In genomic region chr4:153519677-153520076, GRCh38 we compare ENCODE assay signal across 12 cellular contexts. TPM values are rescaled to one million over a fixed set of nuclear protein-coding genes. Genes with fewer than 3 reads are reported as not detected.
DNase-seq lines count a peak whose midpoint lies in the region; ATAC-seq, FAIRE-seq and TF ChIP-seq lines count a peak whose summit lies in the region.
"Had no signal": no experiment of that assay in that cellular context is flagged by ENCODE, and none has a peak within 500 bp of the region (broad histone marks: within the 10 kb centered on the region; RNA-seq: fewer than 3 reads in every experiment).

No MANE protein-coding gene starts in this region.

- no peak for TF ChIP-seq CTCF in right lobe of liver (IDR thresholded peaks at IDR 0.05)

- H3K4me1 Mint-ChIP-seq in activated CD4-positive, alpha-beta memory T cell treated with anti-CD3 and anti-CD28 coated beads for 36 hours (ENCODE audit: low read depth): peaks cover 82% of the 10 kb centered on the region

- peaks cover 14 to 100% (median 74%) of the 10 kb centered on the region in 11 experiments; a peak in 20 of 22 replicates for H4K20me1 ChIP-seq in BLaER1 treated with 17β-estradiol and CSF1 and Interleukin-3, amounts not matched to agents 10 nM and 100 nM

- FAIRE-seq in GM18507 (lab: Jason Lieb, UNC): peak; percentile 41
- FAIRE-seq: H54 had no signal

- 0 out of 22 replicates have a peak, but pooled peaks cover 0 to 3% (median 0%) of the 10 kb centered on the region in 11 experiments for H3K9me3 ChIP-seq in BLaER1 treated with 17β-estradiol and CSF1 and Interleukin-3, amounts not matched to agents 10 nM and 100 nM (replicated peaks in 1 of 11)
- no peaks in the 10 kb centered on the region for H3K9me3 ChIP-seq in right lobe of liver

- peak in 2 of 4 donors; percentile 3 to 6 for ATAC-seq in right lobe of liver
- ATAC-seq: Panc1 had no signal

- intact Hi-C loops in activated CD4-positive, alpha-beta memory T cell treated with anti-CD3 and anti-CD28 coated beads for 36 hours (cut with micrococcal nuclease): loop anchor here (10.0 kb wide), 1 partner anchor 55 kb away; no protein-coding TSS in a partner anchor
- intact Hi-C loops in right lobe of liver (cut with DNase I): no loop called here

- H3K4me1 ChIP-seq in BLaER1 treated with 17β-estradiol and CSF1 and Interleukin-3, amounts not matched to agents 10 nM and 100 nM: peaks cover 64 to 98% (median 92%) of the 10 kb centered on the region in 10 experiments
- H3K4me1 ChIP-seq in right lobe of liver: peaks cover 0 to 48% (median 14%) of the 10 kb centered on the region in 4 donors

- no peak overlapping the region for H3K4me3 Mint-ChIP-seq in activated CD4-positive, alpha-beta memory T cell treated with anti-CD3 and anti-CD28 coated beads for 36 hours

- no peak overlapping the region for H3K4me3 ChIP-seq in BLaER1 treated with 17β-estradiol and CSF1 and Interleukin-3, amounts not matched to agents 10 nM and 100 nM
- no peak overlapping the region for H3K4me3 ChIP-seq in right lobe of liver
- H3K4me3 ChIP-seq: smooth muscle cell had no signal

- no peaks in the 10 kb centered on the region for H3K36me3 Mint-ChIP-seq in activated CD4-positive, alpha-beta memory T cell treated with anti-CD3 and anti-CD28 coated beads for 36 hours

- H3K27ac ChIP-seq in BLaER1 treated with 17β-estradiol and CSF1 and Interleukin-3, amounts not matched to agents 10 nM and 100 nM: peak overlapping the region in 9 of 11 experiments; percentile 68 to 80 (median 73); a peak in 18 of 22 replicates
- peak overlapping the region; percentile 89 to 97 (median 90) for H3K27ac ChIP-seq in right lobe of liver

- peak overlapping the region in 7 of 11 experiments; percentile 51 to 65 (median 58); a peak in 12 of 22 replicates for H3K9ac ChIP-seq in BLaER1 treated with 17β-estradiol and CSF1 and Interleukin-3, amounts not matched to agents 10 nM and 100 nM

- no peak for DNase-seq in GM18507 (ENCODE audit: extremely low spot score, insufficient read length, low read depth)
- no peak for DNase-seq in activated CD4-positive, alpha-beta memory T cell treated with anti-CD3 and anti-CD28 coated beads for 36 hours
- DNase-seq in right lobe of liver: no peak
- no peak for DNase-seq in Ammon's horn (ENCODE audit: low spot score)
- DNase-seq in globus pallidus (ENCODE audit: low spot score): no peak
- no peak for DNase-seq in stimulated activated CD4-positive, alpha-beta T cell treated with anti-CD3 and anti-CD28 coated beads, Interleukin-15, amount 100 ng/mL, for 24 hours
- DNase-seq in DMS153 treated with DMSO at 0.1 percent for 48 hours (lab: John Stamatoyannopoulos, UW; ENCODE audit: unreplicated experiment): no peak
- DNase-seq: cerebellar nuclear complex had no signal

- TF ChIP-seq POLR2A in right lobe of liver (IDR thresholded peaks at IDR 0.05): no peak

- H3K27me3 Mint-ChIP-seq in activated CD4-positive, alpha-beta memory T cell treated with anti-CD3 and anti-CD28 coated beads for 36 hours: no peaks in the 10 kb centered on the region

- peaks cover 6 to 65% (median 37%) of the 10 kb centered on the region in 11 experiments; a peak in 21 of 22 replicates for H3K36me3 ChIP-seq in BLaER1 treated with 17β-estradiol and CSF1 and Interleukin-3, amounts not matched to agents 10 nM and 100 nM
- H3K36me3 ChIP-seq in right lobe of liver: no peaks in the 10 kb centered on the region

- POLR2A ChIA-PET in activated CD4-positive, alpha-beta memory T cell treated with anti-CD3 and anti-CD28 coated beads for 36 hours (lab: Charles Lee): interaction anchor here (0.8 to 2.5 kb wide), 2 partner anchors 22 to 54 kb away, joined by 4 to 8 read pairs; partner anchors contain the start of gene TMEM131L

- H3K4me2 ChIP-seq in BLaER1 treated with 17β-estradiol and CSF1 and Interleukin-3, amounts not matched to agents 10 nM and 100 nM: peak overlapping the region; percentile 80 to 94 (median 87)
- H3K4me2 ChIP-seq: smooth muscle cell had no signal

- 0% methylated on average over 1 of the region's 1 CpG for WGBS in right lobe of liver (ENCODE audit: insufficient coverage, low coverage, low lambda C conversion rate, missing lambda C conversion rate)

- peak overlapping the region; percentile 81 for H3K27ac Mint-ChIP-seq in activated CD4-positive, alpha-beta memory T cell treated with anti-CD3 and anti-CD28 coated beads for 36 hours

- no peaks in the 10 kb centered on the region for H3K9me3 Mint-ChIP-seq in activated CD4-positive, alpha-beta memory T cell treated with anti-CD3 and anti-CD28 coated beads for 36 hours

- H3K27me3 ChIP-seq in BLaER1 treated with 17β-estradiol and CSF1 and Interleukin-3, amounts not matched to agents 10 nM and 100 nM: no peaks in the 10 kb centered on the region
- H3K27me3 ChIP-seq in right lobe of liver: no peaks in the 10 kb centered on the region

- CTCF ChIA-PET in activated CD4-positive, alpha-beta memory T cell treated with anti-CD3 and anti-CD28 coated beads for 36 hours (lab: Charles Lee): interaction anchor here (0.7 to 2.1 kb wide), 4 partner anchors 12 to 87 kb away, joined by 3 to 6 read pairs (median 4); no protein-coding TSS in a partner anchor

RNA-seq across cellular contexts. Expression of gene TMEM131L, which starts 53.5 kb away (rescaled TPM):
- total RNA-seq in activated CD4-positive, alpha-beta memory T cell treated with anti-CD3 and anti-CD28 coated beads for 36 hours: 10 to 100 TPM; 32.7 to 33.3 TPM
- total RNA-seq in right lobe of liver: 10 to 100 TPM; 13.2 to 19.6 (median 14.8) TPM
